1 cellular context compared by ENCODE assay signal in genomic region chr10:132730566-132730953, GRCh38.
TF ChIP-seq lines count a peak whose summit lies in the region.

No MANE protein-coding gene starts in this region.

TF ChIP-seq in GM23338, 12 proteins besides CTCF, POLR2A, EP300 and RAD21 (continued from another document):
- TF ChIP-seq ZNF462 (CRISPR knock-in tag; IDR thresholded peaks at IDR 0.05) (no peak), NANOG (IDR thresholded peaks at IDR 0.05; ENCODE audit: borderline replicate concordance) (no peak), CREB1 (CRISPR knock-in tag; IDR thresholded peaks at IDR 0.05; ENCODE audit: low read depth) (no peak), POLR2AphosphoS5 (IDR thresholded peaks at IDR 0.05; ENCODE audit: low read depth) (no peak), ETS1 (IDR thresholded peaks at IDR 0.05) (no peak), JUNB (IDR thresholded peaks at IDR 0.05; ENCODE audit: unreplicated experiment) (no peak), ZNF331 (CRISPR knock-in tag; IDR thresholded peaks at IDR 0.05; ENCODE audit: low read depth) (no peak), EZH2phosphoT487 (IDR thresholded peaks at IDR 0.05; ENCODE audit: unreplicated experiment) (no peak), ZNF114 (CRISPR knock-in tag; IDR thresholded peaks at IDR 0.05) (no peak)
TF ChIP-seq in GM23338: peak in this region for 0.
